8 cellular contexts compared by ENCODE assay signal in genomic region chr10:116848912-116849270, GRCh38. TPM values are rescaled to one million over a fixed set of nuclear protein-coding genes. Genes with fewer than 3 reads are reported as not detected.
A peak's percentile ranks its signal among the peaks of the same experiment; 100 is the strongest.
DNase-seq lines count a peak whose midpoint lies in the region; ATAC-seq and TF ChIP-seq lines count a peak whose summit lies in the region.

No MANE protein-coding gene starts in this region.

- H3K79me2 ChIP-seq in DOHH2 (ENCODE audit: control insufficient read depth, low read length), result peaks cover 33% of the 10 kb centered on the region

- H3K36me3 Mint-ChIP-seq in progenitor cell of endocrine pancreas (ENCODE audit: insufficient read depth), result no peaks in the 10 kb centered on the region

- H3K4me1 ChIP-seq in DOHH2 (ENCODE audit: control insufficient read depth, low read length), result peaks cover 55% of the 10 kb centered on the region

- H3K9me2 ChIP-seq in DOHH2 (replicated peaks; ENCODE audit: control insufficient read depth, low read length), result no peaks in the 10 kb centered on the region

- H3K9me3 Mint-ChIP-seq in progenitor cell of endocrine pancreas (ENCODE audit: low read depth), result no peaks in the 10 kb centered on the region

- POLR2A ChIA-PET in RWPE1 (lab: Yijun Ruan, JAX; ENCODE audit: low non-redundant PET), result interaction anchor here (1.1 kb wide), 1 partner anchor 156 kb away, joined by 8 read pairs; the partner anchor contains the start of gene SHTN1

- no peaks in the 10 kb centered on the region for H3K27me3 ChIP-seq in DOHH2 (ENCODE audit: control insufficient read depth, low read length)

- TF ChIP-seq CTCF in DOHH2 (IDR thresholded peaks at IDR 0.05; ENCODE audit: low read depth, low read length, poor library complexity, severe bottlenecking) (no peak), RWPE1 (conservative IDR thresholded peaks at IDR 0.05; ENCODE audit: low read depth) (no peak), fibroblast of the aortic adventitia (IDR thresholded peaks at IDR 0.05; ENCODE audit: insufficient read depth, low read length) (no peak), progenitor cell of endocrine pancreas (IDR thresholded peaks at IDR 0.05; ENCODE audit: unreplicated experiment) (no peak)

- H3K27ac ChIP-seq in DOHH2 (ENCODE audit: low read depth, low read length) (peak overlapping the region; percentile 97), RWPE1 (peak overlapping the region; percentile 79)

- H3K27me3 Mint-ChIP-seq in progenitor cell of endocrine pancreas, result peaks cover 15% of the 10 kb centered on the region

- peak overlapping the region; percentile 97 for H3K4me2 ChIP-seq in DOHH2 (ENCODE audit: low read length)

- H3K36me3 ChIP-seq in DOHH2 (ENCODE audit: control insufficient read depth, low read length), result peaks cover 9% of the 10 kb centered on the region; the same call in 1 of the 2 replicates

- ATAC-seq in GM21360 (IDR thresholded peaks at IDR 0.05; ENCODE audit: unreplicated experiment) (no peak), GM19463 (IDR thresholded peaks at IDR 0.05; ENCODE audit: unreplicated experiment) (no peak), HG02678 (IDR thresholded peaks at IDR 0.05; ENCODE audit: unreplicated experiment) (no peak)

- peak overlapping the region; percentile 94 for H3K4me3 ChIP-seq in DOHH2 (ENCODE audit: low read length)
- peak overlapping the region; percentile 70 for H3K4me3 ChIP-seq in fibroblast of the aortic adventitia (ENCODE audit: low read depth, low read length)

- CTCF ChIA-PET in RWPE1 (lab: Yijun Ruan, JAX), result interaction anchor here (0.6 to 1.2 kb wide), 5 partner anchors 61 to 326 kb away, joined by 3 to 4 read pairs (median 3); no protein-coding TSS in a partner anchor

- no peaks in the 10 kb centered on the region for H4K20me1 ChIP-seq in DOHH2 (ENCODE audit: control insufficient read depth, insufficient read depth, low read depth, low read length)

- no peaks in the 10 kb centered on the region for H3K9me3 ChIP-seq in DOHH2 (ENCODE audit: control insufficient read depth, insufficient read depth, low read length)

- peak overlapping the region; percentile 96 for H3K27ac Mint-ChIP-seq in progenitor cell of endocrine pancreas

- peaks cover 20% of the 10 kb centered on the region for H3F3A ChIP-seq in DOHH2 (ENCODE audit: control insufficient read depth, insufficient read depth)

- H3K4me1 Mint-ChIP-seq in progenitor cell of endocrine pancreas (ENCODE audit: low read depth), result peaks cover 23% of the 10 kb centered on the region

- peak overlapping the region; percentile 89 for H3K4me3 Mint-ChIP-seq in progenitor cell of endocrine pancreas (ENCODE audit: low read depth)

- DNase-seq in RWPE1 (ENCODE audit: low spot score), result peak; percentile 12
- DNase-seq in fibroblast of the aortic adventitia (ENCODE audit: low read depth), result no peak
- DNase-seq in progenitor cell of endocrine pancreas (ENCODE audit: low spot score, unreplicated experiment), result peak; percentile 30
- no peak for DNase-seq in NCI-H2081 (lab: John Stamatoyannopoulos, UW)

RNA-seq across cellular contexts. Expression of gene ENO4, which starts 0.4 kb away (rescaled TPM):
- total RNA-seq in fibroblast of the aortic adventitia (ENCODE audit: low replicate concordance) (0.27 and 1.4 TPM in 2 replicates), progenitor cell of endocrine pancreas (1.7 and 2.0 TPM in 2 replicates)

Comparison
In these comparisons a context has a peak if more than half of its experiments do, and no peak if none do; other contexts are left out.
1. DNase-seq: peak in RWPE1 (single experiment) and progenitor cell of endocrine pancreas (single experiment); none in fibroblast of the aortic adventitia (single experiment) and NCI-H2081 (0 of 2).